In genomic region chr22:42427211-42427610, GRCh38 we compare ENCODE assay signal across 21 cellular contexts. TPM values are rescaled to one million over a fixed set of nuclear protein-coding genes. Genes with fewer than 3 reads are reported as not detected.
"Had no signal": no experiment of that assay in that cellular context is flagged by ENCODE, and none has a peak within 500 bp of the region (broad histone marks: within the 10 kb centered on the region; RNA-seq: fewer than 3 reads in every experiment).

No MANE protein-coding gene starts in this region.

- H3K27ac Mint-ChIP-seq: activated naive CD4-positive, alpha-beta T cell treated with anti-CD3 and anti-CD28 coated beads for 36 hours; activated naive CD8-positive, alpha-beta T cell treated with anti-CD3 and anti-CD28 coated beads, Interleukin-2, amount 50 U/mL, for 24 hours; activated T-helper 17 cell treated with anti-CD3 and anti-CD28 coated beads, Interleukin-2, amount 50 U/mL, for 72 hours; memory B cell; natural killer cell treated with Interleukin-12 subunit alpha and Interleukin-12 subunit beta and Interleukin-15 and Interleukin-18, amount 100 ng/mL, for 72 hours had no signal

- H3K9me3 ChIP-seq: psoas muscle, right lobe of liver, transverse colon had no signal

- H3K27me3 ChIP-seq: right lobe of liver had no signal

- H3K9me3 Mint-ChIP-seq: activated naive CD4-positive, alpha-beta T cell treated with anti-CD3 and anti-CD28 coated beads for 36 hours; activated naive CD8-positive, alpha-beta T cell treated with anti-CD3 and anti-CD28 coated beads, Interleukin-2, amount 50 U/mL, for 24 hours; activated T-helper 17 cell treated with anti-CD3 and anti-CD28 coated beads, Interleukin-2, amount 50 U/mL, for 72 hours; memory B cell; natural killer cell treated with Interleukin-12 subunit alpha and Interleukin-12 subunit beta and Interleukin-15 and Interleukin-18, amount 100 ng/mL, for 72 hours had no signal

- H3K4me3 ChIP-seq: psoas muscle, right lobe of liver, smooth muscle cell, transverse colon had no signal

- H3K4me1 ChIP-seq: psoas muscle, right lobe of liver had no signal

- H3K4me3 Mint-ChIP-seq: activated naive CD4-positive, alpha-beta T cell treated with anti-CD3 and anti-CD28 coated beads for 36 hours; activated naive CD8-positive, alpha-beta T cell treated with anti-CD3 and anti-CD28 coated beads, Interleukin-2, amount 50 U/mL, for 24 hours; activated T-helper 17 cell treated with anti-CD3 and anti-CD28 coated beads, Interleukin-2, amount 50 U/mL, for 72 hours; memory B cell; natural killer cell treated with Interleukin-12 subunit alpha and Interleukin-12 subunit beta and Interleukin-15 and Interleukin-18, amount 100 ng/mL, for 72 hours had no signal

- H3K4me2 ChIP-seq: smooth muscle cell had no signal

- H3K27ac ChIP-seq: psoas muscle, right lobe of liver, transverse colon had no signal

- H3K36me3 Mint-ChIP-seq: memory B cell; natural killer cell treated with Interleukin-12 subunit alpha and Interleukin-12 subunit beta and Interleukin-15 and Interleukin-18, amount 100 ng/mL, for 72 hours had no signal

- ATAC-seq: activated naive CD8-positive, alpha-beta T cell treated with anti-CD3 and anti-CD28 coated beads, Interleukin-2, amount 50 U/mL, for 24 hours; activated T-helper 17 cell treated with anti-CD3 and anti-CD28 coated beads, Interleukin-2, amount 50 U/mL, for 72 hours; left ventricle myocardium superior; psoas muscle; right lobe of liver; stimulated activated naive CD8-positive, alpha-beta T cell treated with anti-CD3 and anti-CD28 coated beads, Interleukin-15, Interleukin-2, amounts not matched to agents 100 U/mL and 50 U/mL, for 24 hours had no signal

- H3K4me1 Mint-ChIP-seq: activated naive CD8-positive, alpha-beta T cell treated with anti-CD3 and anti-CD28 coated beads, Interleukin-2, amount 50 U/mL, for 24 hours; activated T-helper 17 cell treated with anti-CD3 and anti-CD28 coated beads, Interleukin-2, amount 50 U/mL, for 72 hours had no signal

- H3K36me3 ChIP-seq: right lobe of liver, transverse colon had no signal

- DNase-seq: activated CD4-positive, alpha-beta T cell treated with anti-CD3 and anti-CD28 coated beads for 1 hour; activated CD4-positive, alpha-beta T cell treated with anti-CD3 and anti-CD28 coated beads, Interleukin-2, amount 50 U/mL, for 4 hours; activated naive CD4-positive, alpha-beta T cell treated with anti-CD3 and anti-CD28 coated beads for 36 hours; activated naive CD8-positive, alpha-beta T cell treated with anti-CD3 and anti-CD28 coated beads, Interleukin-2, amount 50 U/mL, for 24 hours; activated T-cell treated with anti-CD3 and anti-CD28 coated beads for 4 hours; aorta; erythroblast; kidney glomerular epithelial cell; left ventricle myocardium superior; psoas muscle; right lobe of liver; stimulated activated CD4-positive, alpha-beta T cell treated with anti-CD3 and anti-CD28 coated beads, Interleukin-4, amount 100 ng/mL, for 4 hours; stimulated activated CD8-positive, alpha-beta memory T cell treated with anti-CD3 and anti-CD28 coated beads, Interleukin-4, amount 100 ng/mL, for 48 hours; stimulated activated naive CD8-positive, alpha-beta T cell treated with anti-CD3 and anti-CD28 coated beads, Interleukin-15, Interleukin-2, amounts not matched to agents 100 U/mL and 50 U/mL, for 24 hours; transverse colon had no signal

RNA-seq across cellular contexts. Expression of gene NFAM1, which starts 5.0 kb away (rescaled TPM):
- total RNA-seq: glomerular endothelial cell, osteocyte, smooth muscle cell had no signal
